ENCODE assay signal across 26 cellular contexts in the genomic region with DNA sequence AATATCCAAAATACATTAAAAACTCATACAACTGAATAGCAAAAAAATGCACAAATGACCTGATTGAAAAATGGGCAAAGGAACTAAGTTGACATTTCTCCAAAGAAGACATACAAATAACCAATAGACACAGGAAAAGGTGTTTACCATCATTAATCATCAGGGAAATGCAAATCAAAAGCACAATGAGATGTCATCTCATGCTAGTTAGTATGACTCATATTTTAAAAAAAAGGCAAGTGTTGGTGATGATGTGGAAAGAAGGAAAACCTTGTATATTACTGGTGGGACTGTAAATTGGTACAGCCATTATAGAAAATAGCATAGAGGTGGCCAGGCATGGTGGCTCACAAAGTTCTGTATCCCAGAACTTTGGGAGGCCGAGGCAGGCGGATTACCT.
DNase-seq lines count a peak whose midpoint lies in the region; ATAC-seq, FAIRE-seq and TF ChIP-seq lines count a peak whose summit lies in the region.
"Had no signal": no experiment of that assay in that cellular context is flagged by ENCODE, and none has a peak within 500 bp of the region (broad histone marks: within the 10 kb centered on the region; RNA-seq: fewer than 3 reads in every experiment).

No MANE protein-coding gene starts in this region.

- no peak for TF ChIP-seq POLR2A in A549 (IDR thresholded peaks at IDR 0.05; ENCODE audit: low read length)

- no peak overlapping the region for H3K27ac ChIP-seq in A549
- H3K27ac ChIP-seq: SJCRH30 had no signal

- H3K27ac Mint-ChIP-seq in activated CD4-positive, alpha-beta T cell treated with anti-CD3 and anti-CD28 coated beads for 36 hours: no peak overlapping the region

- H3K36me3 ChIP-seq in bronchial epithelial cell (ENCODE audit: control insufficient read depth, insufficient read depth, low read length): no peaks in the 10 kb centered on the region
- H3K36me3 ChIP-seq: SJCRH30 had no signal

- H3K4me2 ChIP-seq in A549: no peak overlapping the region

- no peak overlapping the region for H3K4me3 Mint-ChIP-seq in activated CD4-positive, alpha-beta T cell treated with anti-CD3 and anti-CD28 coated beads for 36 hours

- peaks cover 21% of the 10 kb centered on the region for H3K9me3 ChIP-seq in A549
- H3K9me3 ChIP-seq: SJCRH30 had no signal

- TF ChIP-seq RAD21 in A549 (conservative IDR thresholded peaks at IDR 0.05 in 1 of 2, IDR thresholded peaks at IDR 0.05 in 1 of 2): no peak

- FAIRE-seq in A549 (lab: Jason Lieb, UNC): no peak
- no peak for FAIRE-seq in bronchial epithelial cell (lab: Jason Lieb, UNC)
- FAIRE-seq: GM12878, H54, HepG2, RCC 7860 had no signal

- DNase-seq in A549 (ENCODE audit: low read depth in 1 of 2, low spot score in 1 of 2) (no peak), ELR (ENCODE audit: low read depth) (peak; percentile 19), bronchial epithelial cell (ENCODE audit: low read depth) (peak; percentile 59), iris pigment epithelial cell (ENCODE audit: low read depth) (peak; percentile 8), foreskin melanocyte (no peak), glomerular visceral epithelial cell (ENCODE audit: extremely low spot score) (no peak)
- no peak for DNase-seq in activated CD4-positive, alpha-beta T cell treated with anti-CD3 and anti-CD28 coated beads for 36 hours
- no peak for DNase-seq in stimulated activated CD4-positive, alpha-beta T cell treated with anti-CD3 and anti-CD28 coated beads, Interleukin-2, amount 100 ng/mL, for 24 hours
- DNase-seq: 8988T, DMS153, GDM1, Karpas-422, NCI-H1105 treated with DMSO at 0.1 percent for 48 hours, NCI-H146, NCI-H1930, NCI-H2107, NCI-H446, NCI-H524 treated with DMSO at 0.1 percent for 48 hours, NCI-H774, SJCRH30 had no signal

- TF ChIP-seq EP300 in A549 (IDR thresholded peaks at IDR 0.05): no peak

- H3K27me3 Mint-ChIP-seq in activated CD4-positive, alpha-beta T cell treated with anti-CD3 and anti-CD28 coated beads for 36 hours: no peaks in the 10 kb centered on the region

- ATAC-seq in A549: no peak
- ATAC-seq in activated CD4-positive, alpha-beta T cell treated with anti-CD3 and anti-CD28 coated beads for 36 hours: no peak
- ATAC-seq: GM12878, HepG2, Right ventricle myocardium inferior, SK-N-SH treated with all-trans-retinoic acid at 6 μM for 48 hours had no signal

- no peaks in the 10 kb centered on the region for H3K4me1 ChIP-seq in A549

- no peaks in the 10 kb centered on the region for H3K4me1 Mint-ChIP-seq in activated CD4-positive, alpha-beta T cell treated with anti-CD3 and anti-CD28 coated beads for 36 hours

- intact Hi-C loops in activated CD4-positive, alpha-beta T cell treated with anti-CD3 and anti-CD28 coated beads for 36 hours (cut with DNase I, micrococcal nuclease): no loop called here

- POLR2A ChIA-PET in A549 (lab: Yijun Ruan, JAX): no interaction called here
- POLR2A ChIA-PET in activated CD4-positive, alpha-beta T cell treated with anti-CD3 and anti-CD28 coated beads for 36 hours (lab: Charles Lee): no interaction called here

- H3K4me3 ChIP-seq in A549: no peak overlapping the region
- no peak overlapping the region for H3K4me3 ChIP-seq in bronchial epithelial cell (ENCODE audit: low read depth, low read length)
- H3K4me3 ChIP-seq: GM12878, SJCRH30 had no signal

- no peaks in the 10 kb centered on the region for H3K36me3 Mint-ChIP-seq in activated CD4-positive, alpha-beta T cell treated with anti-CD3 and anti-CD28 coated beads for 36 hours (ENCODE audit: low read depth)

- H3K27me3 ChIP-seq in bronchial epithelial cell (ENCODE audit: control insufficient read depth, insufficient read depth, low read length): no peaks in the 10 kb centered on the region
- H3K27me3 ChIP-seq: SJCRH30 had no signal

- TF ChIP-seq CTCF in A549 (IDR thresholded peaks at IDR 0.05): no peak
- no peak for TF ChIP-seq CTCF in bronchial epithelial cell (IDR thresholded peaks at IDR 0.05; ENCODE audit: insufficient read depth, low read length, severe bottlenecking)

- H3K9me3 Mint-ChIP-seq in activated CD4-positive, alpha-beta T cell treated with anti-CD3 and anti-CD28 coated beads for 36 hours (ENCODE audit: low read depth): peaks cover 5% of the 10 kb centered on the region

- WGBS in A549 (ENCODE audit: missing lambda C conversion rate): 26% methylated on average over 2 of the region's 2 CpGs

- CTCF ChIA-PET in A549 (lab: Yijun Ruan, JAX): no interaction called here
- CTCF ChIA-PET in activated CD4-positive, alpha-beta T cell treated with anti-CD3 and anti-CD28 coated beads for 36 hours (lab: Charles Lee): no interaction called here

TF ChIP-seq in A549, 52 proteins besides CTCF, POLR2A, EP300 and RAD21:
- TF ChIP-seq ZSCAN20 (CRISPR knock-in tag; IDR thresholded peaks at IDR 0.05): no peak
- TF ChIP-seq FOSL2 (IDR thresholded peaks at IDR 0.05): no peak
- TF ChIP-seq FOSL2 (CRISPR knock-in tag; IDR thresholded peaks at IDR 0.05): peak; percentile 48; the same call in 1 of the 2 replicates

Comparison
In these comparisons a context has a peak if more than half of its experiments do, and no peak if none do; other contexts are left out.
1. DNase-seq: peak in ELR (single experiment), bronchial epithelial cell (single experiment) and iris pigment epithelial cell (single experiment); none in A549 (0 of 2), activated CD4-positive, alpha-beta T cell treated with anti-CD3 and anti-CD28 coated beads for 36 hours (single experiment), stimulated activated CD4-positive, alpha-beta T cell treated with anti-CD3 and anti-CD28 coated beads, Interleukin-2, amount 100 ng/mL, for 24 hours (0 of 2), foreskin melanocyte (single experiment) and glomerular visceral epithelial cell (single experiment).